ENCODE assay signal across 2 cellular contexts in genomic region chrX:129705988-129706387, GRCh38.
TF ChIP-seq lines count a peak whose summit lies in the region.

No MANE protein-coding gene starts in this region.

TF ChIP-seq in IMR-90, 13 proteins besides CTCF, POLR2A, EP300 and RAD21:
- TF ChIP-seq NFE2L2 (IDR thresholded peaks at IDR 0.05; ENCODE audit: low read depth, low read length) (no peak), MAZ (IDR thresholded peaks at IDR 0.05; ENCODE audit: borderline replicate concordance, low read depth, low read length) (no peak), MAFK (IDR thresholded peaks at IDR 0.05; ENCODE audit: low read depth, low read length) (peak; percentile 67)

TF ChIP-seq in K562, 482 proteins besides CTCF, POLR2A, EP300 and RAD21:
- TF ChIP-seq C11orf30 (IDR thresholded peaks at IDR 0.05; ENCODE audit: low read depth) (0 out of 2 replicates have a peak, but pooled peaks have one; percentile 8), TCF7L2 (IDR thresholded peaks at IDR 0.05; ENCODE audit: low read depth, low read length) (no peak), THRA (IDR thresholded peaks at IDR 0.05) (no peak), ZFPM2 (CRISPR knock-in tag; IDR thresholded peaks at IDR 0.05) (no peak), DIDO1 (tag; IDR thresholded peaks at IDR 0.05; ENCODE audit: low read depth) (no peak), PURB (CRISPR knock-in tag; IDR thresholded peaks at IDR 0.05; ENCODE audit: low read depth) (no peak), ID3 (CRISPR knock-in tag; IDR thresholded peaks at IDR 0.05) (no peak), ID3 (tag; IDR thresholded peaks at IDR 0.05) (no peak), NR2C1 (IDR thresholded peaks at IDR 0.05) (no peak), NR2C1 (tag; IDR thresholded peaks at IDR 0.05) (no peak), SOX6 (IDR thresholded peaks at IDR 0.05) (no peak), CBX3 (IDR thresholded peaks at IDR 0.05; ENCODE audit: borderline replicate concordance in 1 of 2, low read length in 2 of 2) (no peak), SPI1 (IDR thresholded peaks at IDR 0.05; ENCODE audit: borderline replicate concordance, low read depth, low read length) (no peak), FOXA1 (IDR thresholded peaks at IDR 0.05; ENCODE audit: borderline replicate concordance) (no peak), ZNF316 (IDR thresholded peaks at IDR 0.05) (peak; percentile 25; the same call in 1 of the 2 replicates), NFXL1 (CRISPR knock-in tag; IDR thresholded peaks at IDR 0.05) (no peak), ZHX1 (conservative IDR thresholded peaks at IDR 0.05; ENCODE audit: low read length) (no peak), TRIM25 (IDR thresholded peaks at IDR 0.05; ENCODE audit: borderline replicate concordance) (no peak), HMGXB4 (CRISPR knock-in tag; IDR thresholded peaks at IDR 0.05) (no peak)
